13 cellular contexts compared by ENCODE assay signal in genomic region chr7:130476287-130477001, GRCh38. TPM values are rescaled to one million over a fixed set of nuclear protein-coding genes. Genes with fewer than 3 reads are reported as not detected.
DNase-seq lines count a peak whose midpoint lies in the region; ATAC-seq and TF ChIP-seq lines count a peak whose summit lies in the region.
"Had no signal": no experiment of that assay in that cellular context is flagged by ENCODE, and none has a peak within 500 bp of the region (broad histone marks: within the 10 kb centered on the region; RNA-seq: fewer than 3 reads in every experiment).

No MANE protein-coding gene starts in this region.

- H3K27ac ChIP-seq in upper lobe of right lung: no peak overlapping the region
- H3K27ac ChIP-seq in tibial artery: no peak overlapping the region
- H3K27ac ChIP-seq: esophagus muscularis mucosa had no signal

- H3K4me1 ChIP-seq in upper lobe of right lung: no peaks in the 10 kb centered on the region
- peaks cover 0 to under 1% (median 0%) of the 10 kb centered on the region in 4 donors for H3K4me1 ChIP-seq in tibial artery
- H3K4me1 ChIP-seq: esophagus muscularis mucosa had no signal

- H3K4me3 ChIP-seq in upper lobe of right lung: no peak overlapping the region
- no peak overlapping the region for H3K4me3 ChIP-seq in tibial artery
- H3K4me3 ChIP-seq: esophagus muscularis mucosa had no signal

- H3K36me3 ChIP-seq in upper lobe of right lung: no peaks in the 10 kb centered on the region
- no peaks in the 10 kb centered on the region for H3K36me3 ChIP-seq in tibial artery
- H3K36me3 ChIP-seq: esophagus muscularis mucosa had no signal

- no peak for TF ChIP-seq CTCF in upper lobe of right lung (IDR thresholded peaks at IDR 0.05)
- no peak for TF ChIP-seq CTCF in tibial artery (IDR thresholded peaks at IDR 0.05)

- ATAC-seq in GM18867 (IDR thresholded peaks at IDR 0.05; ENCODE audit: unreplicated experiment) (peak; percentile 97), GM21528 (IDR thresholded peaks at IDR 0.05; ENCODE audit: low FRiP score, unreplicated experiment) (peak; percentile 64), HG03439 (IDR thresholded peaks at IDR 0.05; ENCODE audit: unreplicated experiment) (peak; percentile 80), upper lobe of right lung (no peak)

- intact Hi-C loops in upper lobe of right lung (cut with DNase I): no loop called here
- intact Hi-C loops in tibial artery (cut with DNase I; ENCODE audit: low total_unique reads): no loop called here

- peak; percentile 59 for DNase-seq in fibroblast of peridontal ligament (ENCODE audit: extremely low read depth)
- DNase-seq in activated gamma-delta T cell treated with Interleukin-2 at 50 U/mL for 16 hours: no peak
- no peak for DNase-seq in upper lobe of right lung
- no peak for DNase-seq in tibial artery
- DNase-seq in activated naive CD4-positive, alpha-beta T cell (lab: John Stamatoyannopoulos, UW): no peak
- DNase-seq: aorta, kidney, NCI-H1694 treated with DMSO at 0.1 percent for 48 hours, posterior cingulate gyrus had no signal

- no peaks in the 10 kb centered on the region for H3K9me3 ChIP-seq in upper lobe of right lung
- H3K9me3 ChIP-seq in tibial artery: peaks cover 0 to 10% (median 0%) of the 10 kb centered on the region in 3 donors

- H3K27me3 ChIP-seq in upper lobe of right lung: no peaks in the 10 kb centered on the region
- no peaks in the 10 kb centered on the region for H3K27me3 ChIP-seq in tibial artery
- H3K27me3 ChIP-seq: esophagus muscularis mucosa had no signal

RNA-seq across cellular contexts. Expression of gene MEST, which starts 15.4 kb away (rescaled TPM):
- total RNA-seq in upper lobe of right lung: 57.5 TPM

RNA-seq across cellular contexts. Expression of gene CEP41, which starts 35.6 kb away (rescaled TPM):
- total RNA-seq in upper lobe of right lung: 11.3 TPM
